Comparison of ENCODE assay signal across 8 cellular contexts in genomic region chr5:172697123-172698121, GRCh38. TPM values are rescaled to one million over a fixed set of nuclear protein-coding genes. Genes with fewer than 3 reads are reported as not detected.
DNase-seq lines count a peak whose midpoint lies in the region; ATAC-seq and TF ChIP-seq lines count a peak whose summit lies in the region.

No MANE protein-coding gene starts in this region.

- TF ChIP-seq EP300 in tibial nerve (IDR thresholded peaks at IDR 0.05), result peak in 1 of 2 donors; percentile 83

- TF ChIP-seq CTCF in HCT116 (IDR thresholded peaks at IDR 0.05 in 2 of 3, conservative IDR thresholded peaks at IDR 0.05 in 1 of 3; ENCODE audit: borderline replicate concordance in 1 of 3, insufficient read depth in 1 of 3, low read depth in 2 of 3, low read length in 2 of 3), result peak; percentile 81 to 98 (median 89)
- TF ChIP-seq CTCF in NB4 (IDR thresholded peaks at IDR 0.05; ENCODE audit: low read depth, low read length), result peak; percentile 73
- TF ChIP-seq CTCF in cardiac muscle cell (IDR thresholded peaks at IDR 0.05; ENCODE audit: low read depth, low read length), result peak; percentile 86
- peak; percentile 93 for TF ChIP-seq CTCF in parathyroid adenoma (IDR thresholded peaks at IDR 0.05)
- TF ChIP-seq CTCF in tibial nerve (IDR thresholded peaks at IDR 0.05), result peak; percentile 89 to 96 (median 93)

- H3K27me3 ChIP-seq in HCT116 (ENCODE audit: insufficient read depth, low read length) (no peaks in the 10 kb centered on the region), cardiac muscle cell (no peaks in the 10 kb centered on the region), parathyroid adenoma (ENCODE audit: control insufficient read depth, insufficient read depth, low read length) (no peaks in the 10 kb centered on the region), tibial nerve (no peaks in the 10 kb centered on the region)

- no peaks in the 10 kb centered on the region for H3K36me3 Mint-ChIP-seq in activated naive CD8-positive, alpha-beta T cell treated with anti-CD3 and anti-CD28 coated beads, Interleukin-2, amount 10 ng/mL, durations not matched to agents 7 days and 5 days

- TF ChIP-seq POLR2A in HCT116 (IDR thresholded peaks at IDR 0.05; ENCODE audit: borderline replicate concordance, extremely low read depth, insufficient read depth, insufficient read length) (no peak), NB4 (IDR thresholded peaks at IDR 0.05; ENCODE audit: extremely low read depth, insufficient read length) (no peak), tibial nerve (IDR thresholded peaks at IDR 0.05) (peak in 1 of 2 donors; percentile 32)

- peaks cover 22% of the 10 kb centered on the region for H3K4me1 Mint-ChIP-seq in activated naive CD8-positive, alpha-beta T cell treated with anti-CD3 and anti-CD28 coated beads, Interleukin-2, amount 10 ng/mL, durations not matched to agents 7 days and 5 days

- POLR2A ChIA-PET in HCT116 (lab: Charles Lee), result no interaction called here
- POLR2A ChIA-PET in activated naive CD8-positive, alpha-beta T cell treated with anti-CD3 and anti-CD28 coated beads, Interleukin-2, amount 10 ng/mL, durations not matched to agents 7 days and 5 days (lab: Charles Lee), result interaction anchor here (0.6 to 1.2 kb wide), 4 partner anchors 13 to 1312 kb away, joined by 3 to 5 read pairs (median 4); partner anchors contain the start of gene ATP6V0E1

- H3K9me3 ChIP-seq in HCT116 (ENCODE audit: control insufficient read depth in 1 of 2, insufficient read depth in 1 of 2, low read depth in 1 of 2, low read length in 2 of 2) (no peaks in the 10 kb centered on the region), cardiac muscle cell (ENCODE audit: low read depth) (no peaks in the 10 kb centered on the region), parathyroid adenoma (ENCODE audit: control insufficient read depth, low read length) (no peaks in the 10 kb centered on the region), tibial nerve (no peaks in the 10 kb centered on the region)

- no peaks in the 10 kb centered on the region; the same call in 1 of the 2 replicates for H4K20me1 ChIP-seq in HCT116 (ENCODE audit: insufficient read depth)

- TF ChIP-seq RAD21 in HCT116 (IDR thresholded peaks at IDR 0.05; ENCODE audit: low read depth), result peak; percentile 100

- ATAC-seq in HCT116, result peak; percentile 93
- ATAC-seq in activated naive CD8-positive, alpha-beta T cell treated with anti-CD3 and anti-CD28 coated beads, Interleukin-2, amount 10 ng/mL, durations not matched to agents 7 days and 5 days (ENCODE audit: low read depth), result peak; percentile 96

- no peaks in the 10 kb centered on the region for H3K79me2 ChIP-seq in HCT116 (ENCODE audit: insufficient read depth, low read length)
- no peaks in the 10 kb centered on the region for H3K79me2 ChIP-seq in parathyroid adenoma

- no TSS peak for BruUV-seq in HCT116 (replicated peaks; lab: Mats Ljungman, UMichigan)

- H3K36me3 ChIP-seq in HCT116 (ENCODE audit: control insufficient read depth in 1 of 2, insufficient read depth in 2 of 2, low read length in 2 of 2), result no peaks in the 10 kb centered on the region
- no peaks in the 10 kb centered on the region for H3K36me3 ChIP-seq in cardiac muscle cell
- no peaks in the 10 kb centered on the region for H3K36me3 ChIP-seq in parathyroid adenoma (ENCODE audit: control insufficient read depth, insufficient read depth, low read length)
- H3K36me3 ChIP-seq in tibial nerve, result no peaks in the 10 kb centered on the region

- H3K9me3 Mint-ChIP-seq in activated naive CD8-positive, alpha-beta T cell treated with anti-CD3 and anti-CD28 coated beads, Interleukin-2, amount 10 ng/mL, durations not matched to agents 7 days and 5 days, result no peaks in the 10 kb centered on the region

- H3K4me3 ChIP-seq in HCT116 (replicated peaks in 1 of 2; ENCODE audit: low read depth in 1 of 2, low read length in 2 of 2), result peak overlapping the region; percentile 50 to 60
- peak overlapping the region; percentile 60 for H3K4me3 ChIP-seq in NB4 (ENCODE audit: low read depth, low read length)
- no peak overlapping the region for H3K4me3 ChIP-seq in cardiac muscle cell
- peak overlapping the region; percentile 67 for H3K4me3 ChIP-seq in parathyroid adenoma (ENCODE audit: low read depth, low read length)
- peak overlapping the region; percentile 56 to 79 (median 59) for H3K4me3 ChIP-seq in tibial nerve

- intact Hi-C loops in HCT116 (cut with micrococcal nuclease), result loop anchor here (1.0 to 10.0 kb wide), 3 partner anchors 218 to 783 kb away; no protein-coding TSS in a partner anchor

- CTCF ChIA-PET in HCT116 (lab: Charles Lee), result interaction anchor here (0.6 to 2.5 kb wide), 15 partner anchors 10 to 785 kb away, joined by 3 to 27 read pairs (median 4); partner anchors contain the start of gene FBXW11

- H2AFZ ChIP-seq in HCT116 (ENCODE audit: low read depth, low read length, poor library complexity, severe bottlenecking) (peak overlapping the region; percentile 79), parathyroid adenoma (peak overlapping the region; percentile 78)

- RAD21 ChIA-PET in HCT116 (lab: Charles Lee; ENCODE audit: low non-redundant PET in 1 of 2, low total read pairs in 2 of 2, uncharacterized antibody in 2 of 2, unreplicated experiment in 2 of 2), result interaction anchor here (0.5 to 1.0 kb wide), 3 partner anchors 30 to 218 kb away, joined by 3 to 7 read pairs (median 3); no protein-coding TSS in a partner anchor

- H3K4me3 Mint-ChIP-seq in activated naive CD8-positive, alpha-beta T cell treated with anti-CD3 and anti-CD28 coated beads, Interleukin-2, amount 10 ng/mL, durations not matched to agents 7 days and 5 days, result peak overlapping the region; percentile 92

- H3K27me3 Mint-ChIP-seq in activated naive CD8-positive, alpha-beta T cell treated with anti-CD3 and anti-CD28 coated beads, Interleukin-2, amount 10 ng/mL, durations not matched to agents 7 days and 5 days, result peaks cover 24% of the 10 kb centered on the region

- DNase-seq in GDM1 (lab: John Stamatoyannopoulos, UW) (peak; percentile 78), HCT116 (ENCODE audit: low read depth, low spot score) (peak; percentile 57), NB4 (ENCODE audit: low read depth) (peak; percentile 88), SKM-1 treated with dmso at 0.1 percent for 144 hours (lab: John Stamatoyannopoulos, UW; ENCODE audit: unreplicated experiment) (peak; percentile 83), cardiac muscle cell (ENCODE audit: low read depth in 1 of 2, low spot score in 1 of 2) (peak; percentile 91), tibial nerve (ENCODE audit: low spot score in 2 of 2) (peak; percentile 83 to 90)
- peak; percentile 79 for DNase-seq in activated naive CD8-positive, alpha-beta T cell treated with anti-CD3 and anti-CD28 coated beads, Interleukin-2, amount 10 ng/mL, durations not matched to agents 7 days and 5 days

- H3K4me2 ChIP-seq in HCT116 (ENCODE audit: low read length) (peak overlapping the region; percentile 97), parathyroid adenoma (ENCODE audit: low read length) (peak overlapping the region; percentile 77)

- H3K9me2 ChIP-seq in HCT116 (ENCODE audit: insufficient read depth), result no peaks in the 10 kb centered on the region

- peaks cover 0 to 9% of the 10 kb centered on the region in 2 experiments; a peak in 2 of 4 replicates for H3K4me1 ChIP-seq in HCT116 (ENCODE audit: control insufficient read depth in 1 of 2, insufficient read depth in 2 of 2, low read length in 2 of 2)
- H3K4me1 ChIP-seq in cardiac muscle cell (ENCODE audit: low read depth), result peaks cover 34% of the 10 kb centered on the region
- no peaks in the 10 kb centered on the region for H3K4me1 ChIP-seq in parathyroid adenoma
- peaks cover 0 to 67% (median 20%) of the 10 kb centered on the region in 4 donors for H3K4me1 ChIP-seq in tibial nerve

- H3K27ac ChIP-seq in HCT116 (ENCODE audit: low read depth, low read length) (no peak overlapping the region), cardiac muscle cell (no peak overlapping the region), parathyroid adenoma (peak overlapping the region; percentile 4), tibial nerve (peak overlapping the region; percentile 74 to 97 (median 84))

- WGBS in tibial nerve, 2 donors, result 14 to 16% methylated on average over 34 to 36 of the region's 36 CpGs

- H3K9ac ChIP-seq in HCT116 (ENCODE audit: low read length), result peak overlapping the region; percentile 56
- no peak overlapping the region for H3K9ac ChIP-seq in parathyroid adenoma

- H3K27ac Mint-ChIP-seq in activated naive CD8-positive, alpha-beta T cell treated with anti-CD3 and anti-CD28 coated beads, Interleukin-2, amount 10 ng/mL, durations not matched to agents 7 days and 5 days, result peak overlapping the region; percentile 94

TF ChIP-seq in HCT116, 20 proteins besides CTCF, POLR2A, EP300 and RAD21:
- TF ChIP-seq ZFX (IDR thresholded peaks at IDR 0.05), result no peak
- no peak for TF ChIP-seq TCF7L2 (IDR thresholded peaks at IDR 0.05; ENCODE audit: borderline replicate concordance, extremely low read depth, insufficient read depth, insufficient read length)
- 0 out of 2 replicates have a peak, but pooled peaks have one; percentile 25 for TF ChIP-seq POLR2AphosphoS5 (IDR thresholded peaks at IDR 0.05; ENCODE audit: low read depth, low read length)
- no peak for TF ChIP-seq EZH2phosphoT487 (IDR thresholded peaks at IDR 0.05; ENCODE audit: borderline replicate concordance)

RNA-seq across cellular contexts. Expression of gene NEURL1B, which starts 56.4 kb away (rescaled TPM):
- total RNA-seq in HCT116 (2021; ENCODE audit: unreplicated experiment) (5.8 TPM), cardiac muscle cell (32.7 and 55.8 TPM in 2 replicates), tibial nerve (10 to 100 TPM; 33.6 to 98.8 (median 93.2) TPM)
- polyA plus RNA-seq in HCT116 (2012), result 4.4 and 6.1 TPM in 2 replicates
- total RNA-seq in activated naive CD8-positive, alpha-beta T cell treated with anti-CD3 and anti-CD28 coated beads, Interleukin-2, amount 10 ng/mL, durations not matched to agents 7 days and 5 days, result 1 to 10 TPM; 3.0 to 3.1 TPM
- 4.6 and 7.6 TPM in 2 replicates for polyA plus RNA-seq in cardiac muscle cell

Comparison
In these comparisons a context has a peak if more than half of its experiments do, and no peak if none do; other contexts are left out.
1. H3K27ac ChIP-seq: peak in parathyroid adenoma (single experiment) and tibial nerve (4 of 4); none in HCT116 (single experiment) and cardiac muscle cell (single experiment).
2. Peak in every context shown above with its lines, with median percentiles within 50 percentile points of each other: DNase-seq and CTCF ChIP-seq.